Comparison of ENCODE assay signal across 15 cellular contexts in genomic region chr21:25956993-25957714, GRCh38.
DNase-seq lines count a peak whose midpoint lies in the region; ATAC-seq, FAIRE-seq and TF ChIP-seq lines count a peak whose summit lies in the region.
"Had no signal": no experiment of that assay in that cellular context is flagged by ENCODE, and none has a peak within 500 bp of the region (broad histone marks: within the 10 kb centered on the region; RNA-seq: fewer than 3 reads in every experiment).

No MANE protein-coding gene starts in this region.

- H3K4me1 ChIP-seq in A673 (ENCODE audit: insufficient read depth, low read length, poor library complexity, severe bottlenecking) = peaks cover 34% of the 10 kb centered on the region
- peaks cover 27% of the 10 kb centered on the region for H3K4me1 ChIP-seq in GM23338 (ENCODE audit: insufficient read depth)
- H3K4me1 ChIP-seq in astrocyte (ENCODE audit: insufficient read depth, low read length) = peaks cover 7% of the 10 kb centered on the region

- CTCF ChIA-PET in A673 (lab: Charles Lee) = no interaction called here

- H3K9me2 ChIP-seq in GM23338 (ENCODE audit: insufficient read depth) = no peaks in the 10 kb centered on the region

- peaks cover 36% of the 10 kb centered on the region for H3K4me1 Mint-ChIP-seq in GM23338
- peaks cover 2% of the 10 kb centered on the region for H3K4me1 Mint-ChIP-seq in astrocyte (ENCODE audit: low read depth, unreplicated experiment)
- H3K4me1 Mint-ChIP-seq: activated naive CD4-positive, alpha-beta T cell treated with anti-CD3 and anti-CD28 coated beads, Interleukin-2, amount 50 U/mL, for 24 hours had no signal

- H3K4me3 Mint-ChIP-seq in GM23338 (no peak overlapping the region), astrocyte (ENCODE audit: unreplicated experiment) (no peak overlapping the region)
- H3K4me3 Mint-ChIP-seq: activated naive CD4-positive, alpha-beta T cell treated with anti-CD3 and anti-CD28 coated beads, Interleukin-2, amount 50 U/mL, for 24 hours; T-helper 2 cell treated with Interferon-gamma antibody and Interleukin-4, amounts not matched to agents 5 μg/mL and 100 μg/mL, for 36 hours had no signal

- peak; percentile 88 for DNase-seq in A673 (ENCODE audit: low spot score)
- no peak for DNase-seq in GM23338 (ENCODE audit: low spot score)
- DNase-seq in astrocyte (ENCODE audit: low read depth) = peak; percentile 77
- peak; percentile 62 for DNase-seq in fibroblast of villous mesenchyme (ENCODE audit: low read depth)
- DNase-seq in NCI-H1092 treated with DMSO at 0.1 percent for 48 hours (lab: John Stamatoyannopoulos, UW) = no peak
- DNase-seq in NCI-H345 treated with DMSO at 0.1 percent for 48 hours (lab: John Stamatoyannopoulos, UW; ENCODE audit: unreplicated experiment) = no peak
- no peak for DNase-seq in superior temporal gyrus (ENCODE audit: extremely low spot score)
- DNase-seq: Karpas-422; NCI-H2081 treated with DMSO at 0.1 percent for 48 hours; nucleus accumbens; stimulated activated CD4-positive, alpha-beta T cell treated with anti-CD3 and anti-CD28 coated beads, Interleukin-1b, Interleukin-23, amount 100 ng/mL, for 48 hours had no signal

- intact Hi-C loops in A673 (cut with micrococcal nuclease; ENCODE audit: unreplicated experiment) = no loop called here

- peak; percentile 29 for FAIRE-seq in astrocyte (lab: Jason Lieb, UNC)

- ATAC-seq in GM23338 (no peak), GM21526 (IDR thresholded peaks at IDR 0.05; ENCODE audit: low FRiP score, unreplicated experiment) (no peak)

- no TSS peak for BruUV-seq in A673 (replicated peaks; lab: Mats Ljungman, UMichigan)

- H3K9ac ChIP-seq in astrocyte (ENCODE audit: low read length) = no peak overlapping the region
- H3K9ac ChIP-seq: BLaER1 treated with 17β-estradiol and CSF1 and Interleukin-3, amounts not matched to agents 10 nM and 100 nM had no signal

- H3K79me2 ChIP-seq in GM23338 (replicated peaks; ENCODE audit: insufficient read depth) (peaks cover 26% of the 10 kb centered on the region), astrocyte (ENCODE audit: insufficient read depth, low read length) (no peaks in the 10 kb centered on the region)

- H3K27me3 ChIP-seq in A673 (replicated peaks; ENCODE audit: insufficient read depth, low read depth, low read length, poor library complexity) = no peaks in the 10 kb centered on the region
- H3K27me3 ChIP-seq in GM23338 (ENCODE audit: insufficient read depth) = no peaks in the 10 kb centered on the region
- H3K27me3 ChIP-seq in astrocyte (ENCODE audit: insufficient read depth, low read length) = no peaks in the 10 kb centered on the region
- H3K27me3 ChIP-seq: BLaER1 treated with 17β-estradiol and CSF1 and Interleukin-3, amounts not matched to agents 10 nM and 100 nM had no signal

- H3K9me3 Mint-ChIP-seq in GM23338 = no peaks in the 10 kb centered on the region
- no peaks in the 10 kb centered on the region for H3K9me3 Mint-ChIP-seq in astrocyte (ENCODE audit: unreplicated experiment)
- H3K9me3 Mint-ChIP-seq: activated naive CD4-positive, alpha-beta T cell treated with anti-CD3 and anti-CD28 coated beads, Interleukin-2, amount 50 U/mL, for 24 hours; T-helper 2 cell treated with Interferon-gamma antibody and Interleukin-4, amounts not matched to agents 5 μg/mL and 100 μg/mL, for 36 hours had no signal

- H3K27me3 Mint-ChIP-seq in GM23338 (ENCODE audit: insufficient read depth, low read depth, poor library complexity) (peaks cover 4% of the 10 kb centered on the region), astrocyte (ENCODE audit: low read depth, unreplicated experiment) (no peaks in the 10 kb centered on the region)
- H3K27me3 Mint-ChIP-seq: activated naive CD4-positive, alpha-beta T cell treated with anti-CD3 and anti-CD28 coated beads, Interleukin-2, amount 50 U/mL, for 24 hours had no signal

- H3K4me2 ChIP-seq in GM23338 (no peak overlapping the region), astrocyte (ENCODE audit: low read length) (no peak overlapping the region)
- H3K4me2 ChIP-seq: BLaER1 treated with 17β-estradiol and CSF1 and Interleukin-3, amounts not matched to agents 10 nM and 100 nM had no signal

- POLR2A ChIA-PET in A673 (lab: Charles Lee; ENCODE audit: low non-redundant PET) = interaction anchor here (0.6 kb wide), 1 partner anchor 12 kb away, joined by 7 read pairs; no protein-coding TSS in a partner anchor

- H2AFZ ChIP-seq in GM23338 (no peak overlapping the region), astrocyte (ENCODE audit: low read depth, low read length) (no peak overlapping the region)

- H3K27ac Mint-ChIP-seq in GM23338 (peak overlapping the region; percentile 21; the same call in 1 of the 2 replicates), astrocyte (ENCODE audit: unreplicated experiment) (no peak overlapping the region)
- H3K27ac Mint-ChIP-seq: activated naive CD4-positive, alpha-beta T cell treated with anti-CD3 and anti-CD28 coated beads, Interleukin-2, amount 50 U/mL, for 24 hours; T-helper 2 cell treated with Interferon-gamma antibody and Interleukin-4, amounts not matched to agents 5 μg/mL and 100 μg/mL, for 36 hours had no signal

- no peaks in the 10 kb centered on the region for H3K9me3 ChIP-seq in A673 (ENCODE audit: low read depth, low read length, poor library complexity, severe bottlenecking)
- H3K9me3 ChIP-seq in astrocyte (ENCODE audit: insufficient read depth, low read depth, low read length) = no peaks in the 10 kb centered on the region
- H3K9me3 ChIP-seq: BLaER1 treated with 17β-estradiol and CSF1 and Interleukin-3, amounts not matched to agents 10 nM and 100 nM had no signal

- no peak for TF ChIP-seq CTCF in A673 (conservative IDR thresholded peaks at IDR 0.05; ENCODE audit: low read depth, low read length)
- TF ChIP-seq CTCF in GM23338 (conservative IDR thresholded peaks at IDR 0.05; ENCODE audit: low read depth in 2 of 2) = no peak
- no peak for TF ChIP-seq CTCF in astrocyte (IDR thresholded peaks at IDR 0.05; ENCODE audit: insufficient read depth, low read depth, low read length)
- no peak for TF ChIP-seq CTCF in fibroblast of villous mesenchyme (IDR thresholded peaks at IDR 0.05; ENCODE audit: insufficient read depth, low read depth, low read length)

- peak overlapping the region; percentile 13 for H3K27ac ChIP-seq in A673 (ENCODE audit: low read depth, low read length, poor library complexity, severe bottlenecking)
- no peak overlapping the region for H3K27ac ChIP-seq in GM23338 (ENCODE audit: low read depth)
- H3K27ac ChIP-seq in astrocyte (ENCODE audit: low read depth, low read length) = no peak overlapping the region
- H3K27ac ChIP-seq: BLaER1 treated with 17β-estradiol and CSF1 and Interleukin-3, amounts not matched to agents 10 nM and 100 nM had no signal

- H3K36me3 Mint-ChIP-seq in GM23338 (ENCODE audit: low read depth) (peaks cover 70% of the 10 kb centered on the region), astrocyte (ENCODE audit: low read depth, unreplicated experiment) (peaks cover 15% of the 10 kb centered on the region)

- H3K4me3 ChIP-seq in A673 (ENCODE audit: low read depth, low read length, poor library complexity, severe bottlenecking) = no peak overlapping the region
- H3K4me3 ChIP-seq in GM23338 = no peak overlapping the region
- no peak overlapping the region for H3K4me3 ChIP-seq in astrocyte (ENCODE audit: insufficient read depth, low read depth, low read length)
- H3K4me3 ChIP-seq in fibroblast of villous mesenchyme (ENCODE audit: low read depth, low read length) = no peak overlapping the region
- H3K4me3 ChIP-seq: BLaER1 treated with 17β-estradiol and CSF1 and Interleukin-3, amounts not matched to agents 10 nM and 100 nM had no signal

- H4K20me1 ChIP-seq in GM23338 (replicated peaks; ENCODE audit: insufficient read depth) (no peaks in the 10 kb centered on the region), astrocyte (ENCODE audit: insufficient read depth, low read length) (no peaks in the 10 kb centered on the region)
- H4K20me1 ChIP-seq: BLaER1 treated with 17β-estradiol and CSF1 and Interleukin-3, amounts not matched to agents 10 nM and 100 nM had no signal

- H3K36me3 ChIP-seq in A673 (ENCODE audit: insufficient read depth, low read length, poor library complexity, severe bottlenecking) (peaks cover 37% of the 10 kb centered on the region), GM23338 (ENCODE audit: insufficient read depth) (peaks cover 26% of the 10 kb centered on the region), astrocyte (ENCODE audit: insufficient read depth, low read length) (peaks cover 6% of the 10 kb centered on the region)

- H3F3A ChIP-seq in GM23338 (replicated peaks; ENCODE audit: low read depth) = no peaks in the 10 kb centered on the region

TF ChIP-seq in GM23338, 12 proteins besides CTCF, POLR2A, EP300 and RAD21:
- no peak for TF ChIP-seq EZH2 (IDR thresholded peaks at IDR 0.05; ENCODE audit: low read depth, unreplicated experiment)
- TF ChIP-seq, protein P1, sequence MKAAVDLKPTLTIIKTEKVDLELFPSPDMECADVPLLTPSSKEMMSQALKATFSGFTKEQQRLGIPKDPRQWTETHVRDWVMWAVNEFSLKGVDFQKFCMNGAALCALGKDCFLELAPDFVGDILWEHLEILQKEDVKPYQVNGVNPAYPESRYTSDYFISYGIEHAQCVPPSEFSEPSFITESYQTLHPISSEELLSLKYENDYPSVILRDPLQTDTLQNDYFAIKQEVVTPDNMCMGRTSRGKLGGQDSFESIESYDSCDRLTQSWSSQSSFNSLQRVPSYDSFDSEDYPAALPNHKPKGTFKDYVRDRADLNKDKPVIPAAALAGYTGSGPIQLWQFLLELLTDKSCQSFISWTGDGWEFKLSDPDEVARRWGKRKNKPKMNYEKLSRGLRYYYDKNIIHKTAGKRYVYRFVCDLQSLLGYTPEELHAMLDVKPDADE (IDR thresholded peaks at IDR 0.05) = no peak

Comparison
In these comparisons a context has a peak if more than half of its experiments do, and no peak if none do; other contexts are left out.
1. DNase-seq: peak in A673 (single experiment), astrocyte (single experiment) and fibroblast of villous mesenchyme (single experiment); none in GM23338 (single experiment), NCI-H1092 treated with DMSO at 0.1 percent for 48 hours (single experiment), NCI-H345 treated with DMSO at 0.1 percent for 48 hours (single experiment) and superior temporal gyrus (single experiment).